ENCODE assay signal across 8 cellular contexts in genomic region chr1:119139857-119140176, GRCh38. TPM values are rescaled to one million over a fixed set of nuclear protein-coding genes. Genes with fewer than 3 reads are reported as not detected.
DNase-seq lines count a peak whose midpoint lies in the region; ATAC-seq and TF ChIP-seq lines count a peak whose summit lies in the region.

No MANE protein-coding gene starts in this region.

- no peaks in the 10 kb centered on the region for H3K27me3 ChIP-seq in skeletal muscle satellite cell (ENCODE audit: control insufficient read depth, insufficient read depth, low read length)

- no peaks in the 10 kb centered on the region for H3K9me3 ChIP-seq in skeletal muscle satellite cell (replicated peaks; ENCODE audit: low read length)

- no peaks in the 10 kb centered on the region for H3K36me3 ChIP-seq in skeletal muscle satellite cell (ENCODE audit: insufficient read depth, low read length)

- no peak for TF ChIP-seq CTCF in fibroblast of pulmonary artery (IDR thresholded peaks at IDR 0.05; ENCODE audit: low read length, missing control alignments)

- peak overlapping the region; percentile 93 for H3K9ac ChIP-seq in skeletal muscle satellite cell (ENCODE audit: low read depth, low read length)

- peak overlapping the region; percentile 87 for H3K4me2 ChIP-seq in skeletal muscle satellite cell (ENCODE audit: low read length)

- peaks cover 23% of the 10 kb centered on the region for H3K4me1 ChIP-seq in skeletal muscle satellite cell (ENCODE audit: control insufficient read depth, insufficient read depth, low read length)

- ATAC-seq in HG02623 (IDR thresholded peaks at IDR 0.05; ENCODE audit: unreplicated experiment): peak; percentile 24

- H3K4me3 ChIP-seq in fibroblast of pulmonary artery (replicated peaks; ENCODE audit: low read depth, low read length) (peak overlapping the region; percentile 66), skeletal muscle satellite cell (ENCODE audit: low read length) (peak overlapping the region; percentile 82)

- DNase-seq in NCI-H2107 treated with DMSO at 0.1 percent for 48 hours (lab: John Stamatoyannopoulos, UW; ENCODE audit: unreplicated experiment) (peak; percentile 94), NCI-H2107 (lab: John Stamatoyannopoulos, UW) (no peak), NCI-H748 treated with DMSO at 0.1 percent for 48 hours (lab: John Stamatoyannopoulos, UW) (peak; percentile 90), fibroblast of pulmonary artery (ENCODE audit: low read depth) (no peak), ureter (ENCODE audit: low spot score) (no peak)
- DNase-seq in activated effector memory CD4-positive, alpha-beta T cell treated with Interleukin-2 at 50 U/mL for 16 hours: no peak

RNA-seq across cellular contexts. Expression of gene WARS2, which starts 0.6 kb away (rescaled TPM):
- total RNA-seq in skeletal muscle satellite cell (2012; rRNA removed): 15.3 and 16.0 TPM in 2 replicates
- 18.7 TPM for total RNA-seq in ureter

Comparison
In these comparisons a context has a peak if more than half of its experiments do, and no peak if none do; other contexts are left out.
1. DNase-seq: peak in NCI-H2107 treated with DMSO at 0.1 percent for 48 hours (single experiment) and NCI-H748 treated with DMSO at 0.1 percent for 48 hours (single experiment); none in NCI-H2107 (single experiment), fibroblast of pulmonary artery (single experiment), activated effector memory CD4-positive, alpha-beta T cell treated with Interleukin-2 at 50 U/mL for 16 hours (single experiment) and ureter (single experiment).